ENCODE assay signal across 12 cellular contexts in the genomic region with DNA sequence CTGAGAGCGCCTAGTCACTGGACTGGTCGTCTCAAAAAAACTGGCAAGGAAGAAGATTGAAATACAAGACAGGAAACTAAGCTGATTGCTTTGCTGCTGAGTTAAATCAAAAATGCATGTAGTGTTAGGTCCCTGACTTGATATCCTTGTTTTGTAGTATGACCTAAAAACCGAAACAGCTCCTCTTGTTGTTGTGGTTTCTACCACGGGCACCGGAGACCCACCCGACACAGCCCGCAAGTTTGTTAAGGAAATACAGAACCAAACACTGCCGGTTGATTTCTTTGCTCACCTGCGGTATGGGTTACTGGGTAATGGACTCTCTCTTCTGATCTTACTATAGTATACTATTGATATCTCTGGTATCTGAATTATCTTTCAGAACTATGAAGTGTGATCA. TPM values are rescaled to one million over a fixed set of nuclear protein-coding genes. Genes with fewer than 3 reads are reported as not detected.
DNase-seq lines count a peak whose midpoint lies in the region; ATAC-seq and TF ChIP-seq lines count a peak whose summit lies in the region.
"Had no signal": no experiment of that assay in that cellular context is flagged by ENCODE, and none has a peak within 500 bp of the region (broad histone marks: within the 10 kb centered on the region; RNA-seq: fewer than 3 reads in every experiment).

No MANE protein-coding gene starts in this region.

- H3K36me3 ChIP-seq in CD8-positive, alpha-beta memory T cell (ENCODE audit: insufficient read depth, low read length) = peaks cover 25% of the 10 kb centered on the region
- peaks cover 3 to 35% of the 10 kb centered on the region in 2 experiments for H3K36me3 ChIP-seq in mesenchymal stem cell (ENCODE audit: control insufficient read depth in 1 of 2, insufficient read depth in 2 of 2, low read depth in 1 of 2, low read length in 2 of 2)
- peaks cover 71% of the 10 kb centered on the region for H3K36me3 ChIP-seq in WERI-Rb-1

- peaks cover 73 to 90% (median 89%) of the 10 kb centered on the region in 3 donors for H3K4me1 Mint-ChIP-seq in CD8-positive, alpha-beta memory T cell
- peaks cover 74% of the 10 kb centered on the region for H3K4me1 Mint-ChIP-seq in activated CD4-positive, alpha-beta memory T cell treated with anti-CD3 and anti-CD28 coated beads for 36 hours (ENCODE audit: low read depth)

- H3K9me3 Mint-ChIP-seq in CD8-positive, alpha-beta memory T cell = no peaks in the 10 kb centered on the region
- no peaks in the 10 kb centered on the region for H3K9me3 Mint-ChIP-seq in activated CD4-positive, alpha-beta memory T cell treated with anti-CD3 and anti-CD28 coated beads for 36 hours

- no peak overlapping the region for H3K4me2 ChIP-seq in mesenchymal stem cell (ENCODE audit: low read length, poor library complexity, severe bottlenecking)
- H3K4me2 ChIP-seq: SK-N-SH had no signal

- H4K91ac ChIP-seq in mesenchymal stem cell (ENCODE audit: low read length) = no peak overlapping the region

- H3K14ac ChIP-seq in mesenchymal stem cell (ENCODE audit: low read length in 2 of 2) = no peak overlapping the region

- H3K27me3 ChIP-seq in CD8-positive, alpha-beta memory T cell (ENCODE audit: insufficient read depth, low read length, poor library complexity, severe bottlenecking) = no peaks in the 10 kb centered on the region
- no peaks in the 10 kb centered on the region for H3K27me3 ChIP-seq in mesenchymal stem cell (ENCODE audit: control insufficient read depth in 1 of 2, insufficient read depth in 1 of 2, low read length in 2 of 2)
- no peaks in the 10 kb centered on the region for H3K27me3 ChIP-seq in WERI-Rb-1 (ENCODE audit: insufficient read depth, low read depth, severe bottlenecking)

- peaks cover 8 to 52% (median 22%) of the 10 kb centered on the region in 3 donors for H3K36me3 Mint-ChIP-seq in CD8-positive, alpha-beta memory T cell
- peaks cover 43% of the 10 kb centered on the region for H3K36me3 Mint-ChIP-seq in activated CD4-positive, alpha-beta memory T cell treated with anti-CD3 and anti-CD28 coated beads for 36 hours

- no peak overlapping the region for H2BK12ac ChIP-seq in mesenchymal stem cell (ENCODE audit: low read length in 2 of 2)

- POLR2A ChIA-PET in CD8-positive, alpha-beta memory T cell (lab: Charles Lee) = interaction anchor here (1.3 kb wide), 1 partner anchor 9 kb away, joined by 3 read pairs; no protein-coding TSS in a partner anchor
- POLR2A ChIA-PET in activated CD4-positive, alpha-beta memory T cell treated with anti-CD3 and anti-CD28 coated beads for 36 hours (lab: Charles Lee) = interaction anchor here (1.5 kb wide), 1 partner anchor 16 kb away, joined by 4 read pairs; no protein-coding TSS in a partner anchor

- peaks cover 46% of the 10 kb centered on the region for H3K4me1 ChIP-seq in CD8-positive, alpha-beta memory T cell (ENCODE audit: insufficient read depth, low read length)
- H3K4me1 ChIP-seq in mesenchymal stem cell (ENCODE audit: control insufficient read depth, insufficient read depth, low read depth, low read length) = peaks cover 7% of the 10 kb centered on the region

- H2AK5ac ChIP-seq in mesenchymal stem cell (ENCODE audit: low read length, severe bottlenecking) = peak overlapping the region; percentile 35

- no peak overlapping the region for H2BK120ac ChIP-seq in mesenchymal stem cell (ENCODE audit: low read depth, low read length)

- no peak for TF ChIP-seq CTCF in WERI-Rb-1 (IDR thresholded peaks at IDR 0.05; ENCODE audit: low read depth, low read length)

- H3K9ac ChIP-seq in mesenchymal stem cell (ENCODE audit: low read length) = no peak overlapping the region
- H3K9ac ChIP-seq: SK-N-SH had no signal

- ATAC-seq in HG03025 (IDR thresholded peaks at IDR 0.05; ENCODE audit: low FRiP score, unreplicated experiment) (peak; percentile 25), GM18861 (IDR thresholded peaks at IDR 0.05; ENCODE audit: unreplicated experiment) (no peak), HG03045 (IDR thresholded peaks at IDR 0.05; ENCODE audit: unreplicated experiment) (no peak)
- ATAC-seq: HepG2 had no signal

- H3K27ac ChIP-seq in CD8-positive, alpha-beta memory T cell (ENCODE audit: low read depth, low read length) = peak overlapping the region; percentile 41
- H3K27ac ChIP-seq in mesenchymal stem cell (ENCODE audit: low read length, poor library complexity, severe bottlenecking) = peak overlapping the region; percentile 39
- no peak overlapping the region for H3K27ac ChIP-seq in WERI-Rb-1

- CTCF ChIA-PET in CD8-positive, alpha-beta memory T cell (lab: Charles Lee) = interaction anchor here (1.0 to 2.1 kb wide), 2 partner anchors 13 to 17 kb away, joined by 3 to 10 read pairs; no protein-coding TSS in a partner anchor
- CTCF ChIA-PET in activated CD4-positive, alpha-beta memory T cell treated with anti-CD3 and anti-CD28 coated beads for 36 hours (lab: Charles Lee) = interaction anchor here (1.0 to 3.0 kb wide), 3 partner anchors 13 to 15 kb away, joined by 3 to 24 read pairs (median 3); no protein-coding TSS in a partner anchor

- intact Hi-C loops in activated CD4-positive, alpha-beta memory T cell treated with anti-CD3 and anti-CD28 coated beads for 36 hours (cut with micrococcal nuclease) = loop anchor here (1.0 to 10.0 kb wide), 4 partner anchors 582 to 1496 kb away; a partner anchor contains a TSS

- H3K27me3 Mint-ChIP-seq in CD8-positive, alpha-beta memory T cell = peaks cover 0 to 3% of the 10 kb centered on the region in 2 donors
- H3K27me3 Mint-ChIP-seq in activated CD4-positive, alpha-beta memory T cell treated with anti-CD3 and anti-CD28 coated beads for 36 hours = no peaks in the 10 kb centered on the region

- H3K4me3 ChIP-seq in CD8-positive, alpha-beta memory T cell (ENCODE audit: low read length) = peak overlapping the region; percentile 42
- H3K4me3 ChIP-seq in mesenchymal stem cell (ENCODE audit: insufficient read depth in 1 of 2, low read depth in 1 of 2, low read length in 2 of 2) = no peak overlapping the region
- H3K4me3 ChIP-seq in WERI-Rb-1 (ENCODE audit: low read depth, low read length) = no peak overlapping the region

- H2AFZ ChIP-seq in mesenchymal stem cell (ENCODE audit: low read depth, low read length) = no peak overlapping the region

- peak overlapping the region; percentile 86 to 97 (median 92) for H3K27ac Mint-ChIP-seq in CD8-positive, alpha-beta memory T cell
- peak overlapping the region; percentile 75 for H3K27ac Mint-ChIP-seq in activated CD4-positive, alpha-beta memory T cell treated with anti-CD3 and anti-CD28 coated beads for 36 hours

- H3K79me1 ChIP-seq in mesenchymal stem cell (replicated peaks; ENCODE audit: low read length, poor library complexity, severe bottlenecking) = peaks cover 3% of the 10 kb centered on the region

- H4K8ac ChIP-seq in mesenchymal stem cell (ENCODE audit: low read length) = no peak overlapping the region

- DNase-seq in CD8-positive, alpha-beta memory T cell = peak in 2 of 5 donors; percentile 18 to 34
- DNase-seq in activated CD4-positive, alpha-beta memory T cell treated with anti-CD3 and anti-CD28 coated beads for 36 hours = peak; percentile 74
- DNase-seq in mesenchymal stem cell (no peak), WERI-Rb-1 (no peak)
- DNase-seq: activated CD4-positive, CD25-positive, alpha-beta regulatory T cell treated with anti-CD3 and anti-CD28 coated beads, Interleukin-2, amount 50 U/mL, for 72 hours; NCI-H345; SK-N-SH had no signal

- H2BK15ac ChIP-seq in mesenchymal stem cell (ENCODE audit: low read depth, poor library complexity, severe bottlenecking) = no peak overlapping the region

- H3K23ac ChIP-seq in mesenchymal stem cell (ENCODE audit: low read length in 2 of 2) = no peak overlapping the region

- WGBS in mesenchymal stem cell = 94% methylated on average over 6 of the region's 9 CpGs

- no peak overlapping the region for H3K18ac ChIP-seq in mesenchymal stem cell (ENCODE audit: low read depth in 1 of 2, low read length in 2 of 2)

- no peak overlapping the region for H2BK5ac ChIP-seq in mesenchymal stem cell (ENCODE audit: low read depth, low read length, poor library complexity, severe bottlenecking)

- no peaks in the 10 kb centered on the region for H3K9me3 ChIP-seq in CD8-positive, alpha-beta memory T cell (ENCODE audit: low read length)
- H3K9me3 ChIP-seq in mesenchymal stem cell (ENCODE audit: control insufficient read depth, low read length) = no peaks in the 10 kb centered on the region
- no peaks in the 10 kb centered on the region for H3K9me3 ChIP-seq in WERI-Rb-1 (ENCODE audit: severe bottlenecking)
- H3K9me3 ChIP-seq: SK-N-SH had no signal

- H3K4me3 Mint-ChIP-seq in CD8-positive, alpha-beta memory T cell = peak overlapping the region; percentile 72 to 82 (median 77)
- peak overlapping the region; percentile 12 for H3K4me3 Mint-ChIP-seq in activated CD4-positive, alpha-beta memory T cell treated with anti-CD3 and anti-CD28 coated beads for 36 hours

- no peak overlapping the region for H3K4ac ChIP-seq in mesenchymal stem cell (ENCODE audit: low read depth in 1 of 2, low read length in 2 of 2)

RNA-seq across cellular contexts. Expression of a gene that starts 4.3 kb away (rescaled TPM):
- total RNA-seq in CD8-positive, alpha-beta memory T cell = 10 to 100 TPM; 45.5 to 50.5 TPM
- polyA plus RNA-seq in CD8-positive, alpha-beta memory T cell = 36.8 TPM
- total RNA-seq in activated CD4-positive, alpha-beta memory T cell treated with anti-CD3 and anti-CD28 coated beads for 36 hours = 10 to 100 TPM; 45.2 to 47.1 TPM
- 21.6 TPM for polyA plus RNA-seq in mesenchymal stem cell (2013, experiment 1 of 2)
- polyA plus RNA-seq in mesenchymal stem cell (2013, experiment 2 of 2) = 23.1 TPM

RNA-seq across cellular contexts. Expression of a gene that starts 4.4 kb away (rescaled TPM):
- 10 to 100 TPM; 20.4 to 21.3 TPM for total RNA-seq in CD8-positive, alpha-beta memory T cell
- polyA plus RNA-seq in CD8-positive, alpha-beta memory T cell = 12.3 TPM
- total RNA-seq in activated CD4-positive, alpha-beta memory T cell treated with anti-CD3 and anti-CD28 coated beads for 36 hours = 1 to 10 TPM; 6.9 to 7.5 TPM
- polyA plus RNA-seq in mesenchymal stem cell (2013, experiment 1 of 2) = 3.3 TPM
- 3.7 TPM for polyA plus RNA-seq in mesenchymal stem cell (2013, experiment 2 of 2)

RNA-seq across cellular contexts. Expression of a gene that starts 22.3 kb away (rescaled TPM):
- not detected for total RNA-seq in CD8-positive, alpha-beta memory T cell
- polyA plus RNA-seq in CD8-positive, alpha-beta memory T cell = not detected
- total RNA-seq in activated CD4-positive, alpha-beta memory T cell treated with anti-CD3 and anti-CD28 coated beads for 36 hours = not detected
- 0.35 TPM for polyA plus RNA-seq in mesenchymal stem cell (2013, experiment 1 of 2)
- 0.18 TPM for polyA plus RNA-seq in mesenchymal stem cell (2013, experiment 2 of 2)
- total RNA-seq: myocyte had no signal
- polyA plus RNA-seq: HepG2 had no signal
